Comparison of ENCODE assay signal across 19 cellular contexts in genomic region chr5:131459216-131459615, GRCh38.
"Had no signal": no experiment of that assay in that cellular context is flagged by ENCODE, and none has a peak within 500 bp of the region (broad histone marks: within the 10 kb centered on the region; RNA-seq: fewer than 3 reads in every experiment).

No MANE protein-coding gene starts in this region.

- H3K27me3 Mint-ChIP-seq: dendritic cell treated with granulocyte-macrophage colony-stimulating factor and Interleukin-4, amounts not matched to agents 40 ng/mL and 50 ng/mL, for 4 days; stimulated activated naive B cell treated with anti-CD40 and anti-IgM and Interleukin-4, amounts not matched to agents 10 μg/mL and 1 μg/mL and 100 μg/mL, for 72 hours; stimulated activated naive CD8-positive, alpha-beta T cell treated with anti-CD3 and anti-CD28 coated beads, Interleukin-15, Interleukin-2, amounts not matched to agents 100 ng/mL and 50 ng/mL, for 24 hours had no signal

- H3K4me1 Mint-ChIP-seq: stimulated activated naive B cell treated with anti-CD40 and anti-IgM and Interleukin-4, amounts not matched to agents 10 μg/mL and 1 μg/mL and 100 μg/mL, for 72 hours had no signal

- H3K9me3 Mint-ChIP-seq: dendritic cell treated with granulocyte-macrophage colony-stimulating factor and Interleukin-4, amounts not matched to agents 40 ng/mL and 50 ng/mL, for 4 days; natural killer cell; stimulated activated naive B cell treated with anti-CD40 and anti-IgM and Interleukin-4, amounts not matched to agents 10 μg/mL and 1 μg/mL and 100 μg/mL, for 72 hours had no signal

- H3K9me3 ChIP-seq: colonic mucosa, esophagus muscularis mucosa, lower lobe of right lung, ovary, right lobe of liver, thoracic aorta, tibial nerve, upper lobe of left lung had no signal

- H3K4me3 Mint-ChIP-seq: dendritic cell treated with granulocyte-macrophage colony-stimulating factor and Interleukin-4, amounts not matched to agents 40 ng/mL and 50 ng/mL, for 4 days; natural killer cell; stimulated activated naive B cell treated with anti-CD40 and anti-IgM and Interleukin-4, amounts not matched to agents 10 μg/mL and 1 μg/mL and 100 μg/mL, for 72 hours; stimulated activated naive CD8-positive, alpha-beta T cell treated with anti-CD3 and anti-CD28 coated beads, Interleukin-15, Interleukin-2, amounts not matched to agents 100 ng/mL and 50 ng/mL, for 24 hours had no signal

- H3K27ac Mint-ChIP-seq: dendritic cell treated with granulocyte-macrophage colony-stimulating factor and Interleukin-4, amounts not matched to agents 40 ng/mL and 50 ng/mL, for 4 days; natural killer cell; stimulated activated naive B cell treated with anti-CD40 and anti-IgM and Interleukin-4, amounts not matched to agents 10 μg/mL and 1 μg/mL and 100 μg/mL, for 72 hours; stimulated activated naive CD8-positive, alpha-beta T cell treated with anti-CD3 and anti-CD28 coated beads, Interleukin-15, Interleukin-2, amounts not matched to agents 100 ng/mL and 50 ng/mL, for 24 hours had no signal

- H3K27ac ChIP-seq: colonic mucosa, esophagus muscularis mucosa, lower lobe of right lung, ovary, right lobe of liver, thoracic aorta, tibial nerve, upper lobe of left lung had no signal

- H3K27me3 ChIP-seq: colonic mucosa, esophagus muscularis mucosa, ovary, right lobe of liver, tibial nerve, upper lobe of left lung had no signal

- ATAC-seq: left ventricle myocardium superior; lower lobe of right lung; natural killer cell; right lobe of liver; stimulated activated naive B cell treated with anti-CD40 and anti-IgM and Interleukin-4, amounts not matched to agents 10 μg/mL and 1 μg/mL and 100 μg/mL, for 72 hours had no signal

- DNase-seq: colonic mucosa; effector CD8-positive, alpha-beta T cell; head of caudate nucleus; left ventricle myocardium superior; lower lobe of right lung; natural killer cell; occipital lobe; ovary; right lobe of liver; small intestine; stimulated activated CD4-positive, alpha-beta T cell treated with anti-CD3 and anti-CD28 coated beads, Interleukin-15, amount 100 ng/mL, for 24 hours; stimulated activated CD4-positive, alpha-beta T cell treated with anti-CD3 and anti-CD28 coated beads, Interleukin-2, amount 100 ng/mL, for 48 hours; stimulated activated naive B cell treated with anti-CD40 and anti-IgM and Interleukin-4, amounts not matched to agents 10 μg/mL and 1 μg/mL and 100 μg/mL, for 72 hours; upper lobe of left lung had no signal
